ENCODE assay signal across 19 cellular contexts in the genomic region with DNA sequence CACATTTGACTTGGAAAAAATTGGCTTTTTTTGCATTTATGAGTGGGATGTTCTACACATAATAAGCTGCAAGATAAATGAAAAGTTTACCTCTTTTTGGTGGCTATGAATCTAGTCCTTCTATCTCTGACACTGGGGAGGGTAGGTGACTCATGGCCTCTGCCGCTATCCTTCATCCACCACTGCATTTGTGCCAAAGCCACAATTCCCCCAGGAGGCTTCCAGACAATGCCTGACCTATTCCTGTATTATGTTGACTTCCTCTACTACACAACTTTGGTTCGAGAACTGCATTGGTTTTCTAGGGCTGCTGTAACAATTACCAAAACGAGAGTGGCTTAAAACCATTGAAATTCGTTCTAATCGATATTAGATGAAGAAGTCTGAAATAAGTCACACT.
DNase-seq lines count a peak whose midpoint lies in the region; ATAC-seq lines count a peak whose summit lies in the region.
"Had no signal": no experiment of that assay in that cellular context is flagged by ENCODE, and none has a peak within 500 bp of the region (broad histone marks: within the 10 kb centered on the region; RNA-seq: fewer than 3 reads in every experiment).

No MANE protein-coding gene starts in this region.

- no peak overlapping the region for H3K27ac Mint-ChIP-seq in stimulated activated effector memory CD8-positive, alpha-beta T cell treated with anti-CD3 and anti-CD28 coated beads, Interleukin-12 subunit alpha, Interleukin-12 subunit beta, amount 100 ng/mL, for 72 hours
- H3K27ac Mint-ChIP-seq: B cell had no signal

- no peak overlapping the region for H3K4me3 ChIP-seq in skeletal muscle cell (ENCODE audit: low read depth, low read length)
- H3K4me3 ChIP-seq: uterus had no signal

- no peaks in the 10 kb centered on the region for H3K4me1 Mint-ChIP-seq in stimulated activated effector memory CD8-positive, alpha-beta T cell treated with anti-CD3 and anti-CD28 coated beads, Interleukin-12 subunit alpha, Interleukin-12 subunit beta, amount 100 ng/mL, for 72 hours
- H3K4me1 Mint-ChIP-seq: B cell had no signal

- H3K36me3 Mint-ChIP-seq in stimulated activated effector memory CD8-positive, alpha-beta T cell treated with anti-CD3 and anti-CD28 coated beads, Interleukin-12 subunit alpha, Interleukin-12 subunit beta, amount 100 ng/mL, for 72 hours = no peaks in the 10 kb centered on the region

- H3K9me3 Mint-ChIP-seq in stimulated activated effector memory CD8-positive, alpha-beta T cell treated with anti-CD3 and anti-CD28 coated beads, Interleukin-12 subunit alpha, Interleukin-12 subunit beta, amount 100 ng/mL, for 72 hours = peaks cover 7% of the 10 kb centered on the region

- no peak overlapping the region for H3K4me3 Mint-ChIP-seq in stimulated activated effector memory CD8-positive, alpha-beta T cell treated with anti-CD3 and anti-CD28 coated beads, Interleukin-12 subunit alpha, Interleukin-12 subunit beta, amount 100 ng/mL, for 72 hours
- H3K4me3 Mint-ChIP-seq: B cell had no signal

- peak; percentile 1 for DNase-seq in DMS153 treated with DMSO at 0.1 percent for 48 hours (lab: John Stamatoyannopoulos, UW; ENCODE audit: unreplicated experiment)
- peak; percentile 15 for DNase-seq in M059J (ENCODE audit: low read depth)
- DNase-seq in astrocyte of the hippocampus (ENCODE audit: low read depth, low spot score) = peak; percentile 71
- DNase-seq in skeletal muscle cell (ENCODE audit: low read depth) = peak; percentile 31
- no peak for DNase-seq in DMS79 (lab: John Stamatoyannopoulos, UW)
- DNase-seq in stimulated activated effector memory CD8-positive, alpha-beta T cell treated with anti-CD3 and anti-CD28 coated beads, Interleukin-12 subunit alpha, Interleukin-12 subunit beta, amount 100 ng/mL, for 72 hours (ENCODE audit: low spot score in 2 of 2) = no peak
- DNase-seq: activated CD4-positive, alpha-beta T cell treated with anti-CD3 and anti-CD28 coated beads, Interleukin-2, amount 50 U/mL, for 48 hours; activated naive CD4-positive, alpha-beta T cell; activated T-cell treated with anti-CD3 and anti-CD28 coated beads for 4 hours; brain microvascular endothelial cell; cortex of kidney; DMS 273 treated with DMSO at 0.1 percent for 48 hours; NCI-H446; NK-92 treated with Interleukin-12 subunit alpha and Interleukin-12 subunit beta, amount 100 ng/mL, for 24 hours; occipital lobe; stimulated activated CD4-positive, alpha-beta T cell treated with anti-CD3 and anti-CD28 coated beads, Interleukin-2, amount 100 ng/mL, for 48 hours; uterus had no signal

- ATAC-seq in HG03432 (IDR thresholded peaks at IDR 0.05; ENCODE audit: unreplicated experiment) = no peak
- no peak for ATAC-seq in stimulated activated effector memory CD8-positive, alpha-beta T cell treated with anti-CD3 and anti-CD28 coated beads, Interleukin-12 subunit alpha, Interleukin-12 subunit beta, amount 100 ng/mL, for 72 hours

Comparison
In these comparisons a context has a peak if more than half of its experiments do, and no peak if none do; other contexts are left out.
1. DNase-seq: peak in DMS153 treated with DMSO at 0.1 percent for 48 hours (single experiment), M059J (single experiment), astrocyte of the hippocampus (single experiment) and skeletal muscle cell (single experiment); none in DMS79 (single experiment) and stimulated activated effector memory CD8-positive, alpha-beta T cell treated with anti-CD3 and anti-CD28 coated beads, Interleukin-12 subunit alpha, Interleukin-12 subunit beta, amount 100 ng/mL, for 72 hours (0 of 2).